8 cellular contexts compared by ENCODE assay signal in the genomic region with DNA sequence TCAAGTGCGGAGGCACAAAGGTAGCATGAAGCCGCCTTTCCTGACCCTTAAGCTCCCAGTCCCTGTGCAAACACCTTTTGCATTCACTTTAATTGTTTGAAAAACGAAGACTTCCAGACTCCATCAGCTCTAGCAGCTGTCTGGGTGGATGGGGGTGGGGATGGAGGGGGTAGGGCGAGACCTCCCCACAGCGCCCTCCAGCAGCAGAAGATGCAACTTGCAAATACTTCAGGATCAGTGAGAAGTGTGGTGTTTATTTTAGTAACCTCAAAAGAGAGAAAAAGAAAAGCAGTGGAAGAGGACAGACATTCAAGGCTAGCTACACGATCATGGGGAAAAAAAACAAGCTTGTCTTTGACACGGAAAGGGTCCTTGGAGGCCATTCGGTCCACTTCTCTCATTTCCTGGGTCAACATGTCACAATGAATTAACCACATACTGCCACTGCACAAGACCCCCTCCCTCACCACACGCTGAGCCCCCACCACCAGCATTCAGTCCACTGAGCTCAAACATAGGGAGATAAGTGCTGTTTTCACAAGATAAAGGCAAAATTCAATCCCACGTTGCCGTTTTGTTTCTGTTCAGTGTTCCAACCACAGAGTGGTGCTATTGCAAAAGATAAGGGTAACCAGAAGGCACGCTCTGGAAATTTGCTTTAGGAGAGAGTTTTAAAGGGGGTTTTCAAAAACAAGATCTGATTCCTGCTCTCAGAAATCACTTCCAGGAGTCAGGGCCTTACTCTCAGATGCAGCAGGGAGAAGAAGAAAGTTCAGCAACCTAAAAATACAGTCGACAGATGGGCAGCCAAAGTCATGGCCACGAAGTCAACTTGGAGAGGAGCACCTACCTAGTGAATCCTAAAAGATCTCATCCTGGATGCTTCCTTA. TPM values are rescaled to one million over a fixed set of nuclear protein-coding genes. Genes with fewer than 3 reads are reported as not detected.
A peak's percentile ranks its signal among the peaks of the same experiment; 100 is the strongest.
DNase-seq lines count a peak whose midpoint lies in the region; ATAC-seq, FAIRE-seq and TF ChIP-seq lines count a peak whose summit lies in the region.

No MANE protein-coding gene starts in this region.

- H3K4me1 Mint-ChIP-seq in astrocyte (ENCODE audit: low read depth, unreplicated experiment), result peaks cover 27% of the 10 kb centered on the region

- peaks cover 46% of the 10 kb centered on the region for H3K27me3 ChIP-seq in astrocyte (ENCODE audit: insufficient read depth, low read length)

- H3K27ac Mint-ChIP-seq in astrocyte (ENCODE audit: unreplicated experiment), result peak overlapping the region; percentile 6

- H3K27me3 Mint-ChIP-seq in astrocyte (ENCODE audit: low read depth, unreplicated experiment), result peaks cover 40% of the 10 kb centered on the region

- TF ChIP-seq RAD21 in Ishikawa (IDR thresholded peaks at IDR 0.05; ENCODE audit: low read depth), result peak; percentile 84

- intact Hi-C loops in left colon (cut with DNase I, micrococcal nuclease) (no loop called here), posterior vena cava (cut with DNase I) (loop anchor here in 1 of 2 donors (10.0 kb wide), 1 partner anchor 226 kb away; no protein-coding TSS in a partner anchor)

- peaks cover 3% of the 10 kb centered on the region for H3K79me2 ChIP-seq in astrocyte (ENCODE audit: insufficient read depth, low read length)

- H3K27ac ChIP-seq in astrocyte (ENCODE audit: low read depth, low read length), result no peak overlapping the region

- H4K20me1 ChIP-seq in astrocyte (ENCODE audit: insufficient read depth, low read length), result no peaks in the 10 kb centered on the region

- FAIRE-seq in astrocyte (lab: Jason Lieb, UNC), result peak; percentile 45

- H2AFZ ChIP-seq in astrocyte (ENCODE audit: low read depth, low read length), result peak overlapping the region; percentile 3

- H3K36me3 Mint-ChIP-seq in astrocyte (ENCODE audit: low read depth, unreplicated experiment), result no peaks in the 10 kb centered on the region

- peaks cover 23% of the 10 kb centered on the region for H3K4me1 ChIP-seq in astrocyte (ENCODE audit: insufficient read depth, low read length)

- TF ChIP-seq EP300 in Ishikawa (IDR thresholded peaks at IDR 0.05; ENCODE audit: borderline replicate concordance), result no peak

- peak overlapping the region; percentile 45 for H3K9ac ChIP-seq in astrocyte (ENCODE audit: low read length)

- no peaks in the 10 kb centered on the region for H3K9me3 Mint-ChIP-seq in astrocyte (ENCODE audit: unreplicated experiment)

- H3K4me2 ChIP-seq in astrocyte (ENCODE audit: low read length), result peak overlapping the region; percentile 75

- no peaks in the 10 kb centered on the region for H3K9me3 ChIP-seq in astrocyte (ENCODE audit: insufficient read depth, low read depth, low read length)

- peak; percentile 66 for TF ChIP-seq CTCF in AG09309 (IDR thresholded peaks at IDR 0.05; ENCODE audit: control insufficient read depth, insufficient read depth, low read depth, low read length, missing control alignments)
- TF ChIP-seq CTCF in astrocyte (IDR thresholded peaks at IDR 0.05; ENCODE audit: insufficient read depth, low read depth, low read length), result peak; percentile 49

- H3K4me3 ChIP-seq in AG09309 (ENCODE audit: control insufficient read depth, low read depth, low read length), result no peak overlapping the region
- H3K4me3 ChIP-seq in astrocyte (ENCODE audit: insufficient read depth, low read depth, low read length), result peak overlapping the region; percentile 19

- peak; percentile 43 for ATAC-seq in left colon

- peak overlapping the region; percentile 66 for H3K4me3 Mint-ChIP-seq in astrocyte (ENCODE audit: unreplicated experiment)

- H3K36me3 ChIP-seq in astrocyte (ENCODE audit: insufficient read depth, low read length), result no peaks in the 10 kb centered on the region

- no peak for DNase-seq in AG09309 (ENCODE audit: low read depth)
- no peak for DNase-seq in astrocyte (ENCODE audit: low read depth)
- no peak for DNase-seq in left colon
- DNase-seq in posterior vena cava (ENCODE audit: low spot score), result no peak
- DNase-seq in HPDE6-E6E7 (ENCODE audit: extremely low spot score), result no peak
- DNase-seq in stimulated activated CD4-positive, alpha-beta T cell treated with anti-CD3 and anti-CD28 coated beads, Interleukin-4, amount 100 ng/mL, for 1 hour, result no peak
- DNase-seq in occipital lobe (lab: John Stamatoyannopoulos, UW), result no peak

TF ChIP-seq in Ishikawa, 13 proteins besides CTCF, POLR2A, EP300 and RAD21:
- TF ChIP-seq USF1 (IDR thresholded peaks at IDR 0.05), result no peak
- TF ChIP-seq CREB1 (IDR thresholded peaks at IDR 0.05; ENCODE audit: low read depth), result no peak
- TF ChIP-seq TAF1 (IDR thresholded peaks at IDR 0.05; ENCODE audit: low read depth), result no peak
- no peak for TF ChIP-seq YY1 (IDR thresholded peaks at IDR 0.05; ENCODE audit: low read depth)
- TF ChIP-seq NFIC (IDR thresholded peaks at IDR 0.05), result no peak
- TF ChIP-seq, protein P1, sequence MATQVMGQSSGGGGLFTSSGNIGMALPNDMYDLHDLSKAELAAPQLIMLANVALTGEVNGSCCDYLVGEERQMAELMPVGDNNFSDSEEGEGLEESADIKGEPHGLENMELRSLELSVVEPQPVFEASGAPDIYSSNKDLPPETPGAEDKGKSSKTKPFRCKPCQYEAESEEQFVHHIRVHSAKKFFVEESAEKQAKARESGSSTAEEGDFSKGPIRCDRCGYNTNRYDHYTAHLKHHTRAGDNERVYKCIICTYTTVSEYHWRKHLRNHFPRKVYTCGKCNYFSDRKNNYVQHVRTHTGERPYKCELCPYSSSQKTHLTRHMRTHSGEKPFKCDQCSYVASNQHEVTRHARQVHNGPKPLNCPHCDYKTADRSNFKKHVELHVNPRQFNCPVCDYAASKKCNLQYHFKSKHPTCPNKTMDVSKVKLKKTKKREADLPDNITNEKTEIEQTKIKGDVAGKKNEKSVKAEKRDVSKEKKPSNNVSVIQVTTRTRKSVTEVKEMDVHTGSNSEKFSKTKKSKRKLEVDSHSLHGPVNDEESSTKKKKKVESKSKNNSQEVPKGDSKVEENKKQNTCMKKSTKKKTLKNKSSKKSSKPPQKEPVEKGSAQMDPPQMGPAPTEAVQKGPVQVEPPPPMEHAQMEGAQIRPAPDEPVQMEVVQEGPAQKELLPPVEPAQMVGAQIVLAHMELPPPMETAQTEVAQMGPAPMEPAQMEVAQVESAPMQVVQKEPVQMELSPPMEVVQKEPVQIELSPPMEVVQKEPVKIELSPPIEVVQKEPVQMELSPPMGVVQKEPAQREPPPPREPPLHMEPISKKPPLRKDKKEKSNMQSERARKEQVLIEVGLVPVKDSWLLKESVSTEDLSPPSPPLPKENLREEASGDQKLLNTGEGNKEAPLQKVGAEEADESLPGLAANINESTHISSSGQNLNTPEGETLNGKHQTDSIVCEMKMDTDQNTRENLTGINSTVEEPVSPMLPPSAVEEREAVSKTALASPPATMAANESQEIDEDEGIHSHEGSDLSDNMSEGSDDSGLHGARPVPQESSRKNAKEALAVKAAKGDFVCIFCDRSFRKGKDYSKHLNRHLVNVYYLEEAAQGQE (IDR thresholded peaks at IDR 0.05; ENCODE audit: low read depth), result no peak
- no peak for TF ChIP-seq TCF12 (IDR thresholded peaks at IDR 0.05; ENCODE audit: low read depth)
- TF ChIP-seq ZBTB7A (IDR thresholded peaks at IDR 0.05; ENCODE audit: low read depth), result no peak
- TF ChIP-seq MAX (IDR thresholded peaks at IDR 0.05), result no peak
- TF ChIP-seq TEAD4 (IDR thresholded peaks at IDR 0.05), result no peak
- TF ChIP-seq EGR1 (IDR thresholded peaks at IDR 0.05), result no peak
- TF ChIP-seq CEBPB (IDR thresholded peaks at IDR 0.05), result no peak
- no peak for TF ChIP-seq FOXM1 (IDR thresholded peaks at IDR 0.05; ENCODE audit: borderline replicate concordance, low read depth)
TF ChIP-seq in Ishikawa: peak in this region for 0.

RNA-seq across cellular contexts. Expression of gene NTF3, which starts 3.3 kb away (rescaled TPM):
- 8.9 and 9.6 TPM in 2 replicates for total RNA-seq in astrocyte
- under 1 TPM; 0.40 to 0.59 TPM for total RNA-seq in left colon
- 10 to 100 TPM; 16.1 to 17.9 TPM for total RNA-seq in posterior vena cava
- 2.3 TPM for total RNA-seq in occipital lobe
